8 cellular contexts compared by ENCODE assay signal in the genomic region with DNA sequence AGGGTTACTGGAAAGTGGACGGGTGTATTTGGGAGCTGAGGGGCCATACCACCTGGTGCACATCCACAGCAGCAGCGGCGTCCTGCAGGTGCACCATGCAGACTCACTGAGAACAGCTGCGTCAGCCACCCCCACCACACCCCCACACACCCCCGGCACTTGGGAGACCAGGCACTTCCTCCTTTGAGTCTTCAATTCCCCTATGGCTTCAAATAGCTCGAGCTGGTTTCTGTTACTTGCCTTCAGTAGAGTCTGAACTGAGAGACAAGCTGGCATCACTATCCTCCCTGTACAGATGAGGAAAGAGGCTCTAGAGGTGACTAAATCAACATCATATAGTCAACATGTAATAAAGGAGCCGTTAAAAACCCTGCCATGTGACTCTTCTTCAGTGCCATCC. TPM values are rescaled to one million over a fixed set of nuclear protein-coding genes. Genes with fewer than 3 reads are reported as not detected.
DNase-seq lines count a peak whose midpoint lies in the region; ATAC-seq and TF ChIP-seq lines count a peak whose summit lies in the region.

No MANE protein-coding gene starts in this region.

- H3F3A ChIP-seq in SU-DHL-6 (ENCODE audit: insufficient read depth) = no peaks in the 10 kb centered on the region

- no peaks in the 10 kb centered on the region for H3K36me3 ChIP-seq in SU-DHL-6 (ENCODE audit: low read length)

- peak overlapping the region; percentile 53 to 90 (median 68) for H3K27ac Mint-ChIP-seq in naive B cell

- no peaks in the 10 kb centered on the region for H3K9me3 ChIP-seq in SU-DHL-6 (ENCODE audit: insufficient read depth, low read length)

- no peaks in the 10 kb centered on the region for H3K27me3 ChIP-seq in SU-DHL-6 (ENCODE audit: low read length)

- no peak overlapping the region for H3K9ac ChIP-seq in SU-DHL-6 (ENCODE audit: low read length)

- H3K4me3 ChIP-seq in SU-DHL-6 (ENCODE audit: insufficient read depth, low read length, poor library complexity, severe bottlenecking) = no peak overlapping the region

- no peaks in the 10 kb centered on the region for H4K20me1 ChIP-seq in SU-DHL-6 (ENCODE audit: low read depth, low read length)

- H3K4me3 Mint-ChIP-seq in naive B cell = peak overlapping the region in 7 of 8 donors; percentile 29 to 69 (median 51)

- no peaks in the 10 kb centered on the region for H3K36me3 Mint-ChIP-seq in naive B cell

- no peak for TF ChIP-seq CTCF in SU-DHL-6 (IDR thresholded peaks at IDR 0.05; ENCODE audit: insufficient read depth, low read length, poor library complexity, severe bottlenecking)

- H3K27me3 Mint-ChIP-seq in naive B cell = peaks cover 46 to 73% (median 65%) of the 10 kb centered on the region in 3 donors

- ATAC-seq in activated CD4-positive, CD25-positive, alpha-beta regulatory T cell treated with anti-CD3 and anti-CD28 coated beads, Interleukin-2, amount 50 U/mL, for 24 hours = peak; percentile 22 to 48
- ATAC-seq in HG02571 (IDR thresholded peaks at IDR 0.05; ENCODE audit: unreplicated experiment) (peak; percentile 50), naive B cell (ENCODE audit: low read depth in 2 of 2) (peak; percentile 99)

- no peak for DNase-seq in activated CD4-positive, CD25-positive, alpha-beta regulatory T cell treated with anti-CD3 and anti-CD28 coated beads, Interleukin-2, amount 50 U/mL, for 72 hours
- DNase-seq in NAMALWA (ENCODE audit: low spot score) (peak; percentile 94), naive B cell (peak; percentile 87), cerebellum (ENCODE audit: low spot score) (no peak), T-helper 1 cell (no peak)

- no peaks in the 10 kb centered on the region for H3K79me2 ChIP-seq in SU-DHL-6 (ENCODE audit: insufficient read depth, low read length)

- peak overlapping the region; percentile 17 for H3K4me2 ChIP-seq in SU-DHL-6 (ENCODE audit: low read depth, low read length, poor library complexity, severe bottlenecking)

- no peaks in the 10 kb centered on the region for H3K9me2 ChIP-seq in SU-DHL-6 (replicated peaks; ENCODE audit: insufficient read depth, low read length)

- no peak overlapping the region for H3K27ac ChIP-seq in SU-DHL-6 (ENCODE audit: low read depth, low read length)

- no peak overlapping the region for H2AFZ ChIP-seq in SU-DHL-6 (ENCODE audit: low read depth, low read length, severe bottlenecking)

- H3K4me1 Mint-ChIP-seq in naive B cell = peaks cover 21 to 22% (median 22%) of the 10 kb centered on the region in 3 donors

- H3K9me3 Mint-ChIP-seq in naive B cell = peaks cover 0 to 2% (median 0%) of the 10 kb centered on the region in 7 donors

RNA-seq across cellular contexts. Expression of gene CUEDC1, which starts 15.4 kb away (rescaled TPM):
- polyA plus RNA-seq in naive B cell (ENCODE audit: low read depth in 6 of 6) = not detected
- total RNA-seq in cerebellum = 13.3 TPM

RNA-seq across cellular contexts. Expression of gene VEZF1, which starts 48.3 kb away (rescaled TPM):
- 10 to 100 TPM; 39.6 to 58.2 (median 50.6) TPM for polyA plus RNA-seq in naive B cell (ENCODE audit: low read depth in 6 of 6)
- 64.8 TPM for total RNA-seq in cerebellum

Comparison
In these comparisons a context has a peak if more than half of its experiments do, and no peak if none do; other contexts are left out.
1. ATAC-seq: peak in every context shown above with its lines; median percentile 99 in naive B cell; 50 in HG02571; 35 in activated CD4-positive, CD25-positive, alpha-beta regulatory T cell treated with anti-CD3 and anti-CD28 coated beads, Interleukin-2, amount 50 U/mL, for 24 hours.
2. DNase-seq: peak in NAMALWA (single experiment) and naive B cell (single experiment); none in activated CD4-positive, CD25-positive, alpha-beta regulatory T cell treated with anti-CD3 and anti-CD28 coated beads, Interleukin-2, amount 50 U/mL, for 72 hours (single experiment), cerebellum (single experiment) and T-helper 1 cell (0 of 5).